ENCODE assay signal across 22 cellular contexts in the genomic region with DNA sequence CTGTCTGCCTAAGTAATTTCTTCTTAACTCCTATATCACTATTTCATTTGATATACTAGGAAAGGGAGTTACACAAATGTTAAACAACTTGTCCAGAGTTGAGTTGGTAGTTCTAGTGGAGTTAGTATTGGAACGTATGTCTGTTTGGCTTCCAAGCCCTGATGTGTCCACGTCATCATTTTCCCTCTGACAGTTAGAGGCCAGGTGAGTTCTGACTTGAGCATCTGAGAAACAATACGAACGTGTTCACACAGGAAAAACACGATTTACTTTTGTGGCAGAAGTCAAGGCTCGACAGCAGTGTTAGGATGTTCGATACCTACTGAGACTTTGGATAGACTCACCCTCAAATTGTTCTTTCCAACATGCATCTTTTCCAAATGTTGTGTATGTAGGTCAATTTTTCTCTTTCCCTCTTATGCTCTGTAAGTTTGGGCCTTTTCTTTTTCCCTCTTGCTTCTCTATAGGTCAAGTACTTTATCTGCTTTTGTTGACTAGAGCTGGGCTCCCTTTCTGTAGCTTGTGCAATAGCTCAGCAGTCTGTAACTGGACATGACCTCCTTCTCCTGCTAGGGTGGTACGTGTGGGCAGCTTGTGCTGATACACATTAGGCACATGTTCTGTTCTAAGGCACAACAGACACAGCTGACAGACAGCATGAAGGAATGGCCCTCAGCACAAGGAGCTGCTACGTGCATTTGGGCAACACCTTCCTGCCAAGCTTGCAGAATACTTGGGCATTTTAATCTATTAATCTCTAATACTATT.
DNase-seq lines count a peak whose midpoint lies in the region; ATAC-seq and TF ChIP-seq lines count a peak whose summit lies in the region.
"Had no signal": no experiment of that assay in that cellular context is flagged by ENCODE, and none has a peak within 500 bp of the region (broad histone marks: within the 10 kb centered on the region; RNA-seq: fewer than 3 reads in every experiment).

No MANE protein-coding gene starts in this region.

- no peak for TF ChIP-seq POLR2A in right lobe of liver (IDR thresholded peaks at IDR 0.05)

- H2AFZ ChIP-seq in hepatocyte, result no peak overlapping the region

- TF ChIP-seq CTCF in cardiac muscle cell (IDR thresholded peaks at IDR 0.05; ENCODE audit: low read depth, low read length), result no peak
- TF ChIP-seq CTCF in epithelial cell of esophagus (IDR thresholded peaks at IDR 0.05; ENCODE audit: insufficient read depth, low read depth, low read length, missing control alignments), result no peak
- TF ChIP-seq CTCF in right lobe of liver (IDR thresholded peaks at IDR 0.05), result no peak
- no peak for TF ChIP-seq CTCF in hepatocyte (IDR thresholded peaks at IDR 0.05; ENCODE audit: poor library complexity)

- no peaks in the 10 kb centered on the region for H3K79me2 ChIP-seq in hepatocyte

- H3K9me3 ChIP-seq in cardiac muscle cell (ENCODE audit: low read depth) (no peaks in the 10 kb centered on the region), right lobe of liver (no peaks in the 10 kb centered on the region), hepatocyte (ENCODE audit: low read depth) (no peaks in the 10 kb centered on the region)
- H3K9me3 ChIP-seq: BE2C, MG63 had no signal

- H3K27me3 ChIP-seq in cardiac muscle cell, result no peaks in the 10 kb centered on the region
- H3K27me3 ChIP-seq in right lobe of liver, result no peaks in the 10 kb centered on the region
- H3K27me3 ChIP-seq in hepatocyte, result no peaks in the 10 kb centered on the region
- H3K27me3 ChIP-seq: BE2C, MG63 had no signal

- H3K4me3 ChIP-seq in cardiac muscle cell, result no peak overlapping the region
- no peak overlapping the region for H3K4me3 ChIP-seq in epithelial cell of esophagus (ENCODE audit: low read length)
- H3K4me3 ChIP-seq in right lobe of liver, result no peak overlapping the region
- no peak overlapping the region for H3K4me3 ChIP-seq in hepatocyte
- H3K4me3 ChIP-seq: MG63 had no signal

- H3K9me2 ChIP-seq in hepatocyte (replicated peaks; ENCODE audit: insufficient read depth), result no peaks in the 10 kb centered on the region

- ATAC-seq in Right ventricle myocardium inferior, result no peak
- ATAC-seq in right lobe of liver, result peak in 3 of 4 donors; percentile 9 to 36 (median 26)

- DNase-seq in cardiac muscle cell (ENCODE audit: low read depth in 1 of 2, low spot score in 1 of 2) (peak; percentile 2 to 33), Right ventricle myocardium inferior (ENCODE audit: missing footprints) (no peak), epithelial cell of esophagus (ENCODE audit: low read depth) (peak; percentile 38), right lobe of liver (no peak), UCSD-AML1 (lab: John Stamatoyannopoulos, UW; ENCODE audit: unreplicated experiment) (no peak), GOT3 (lab: John Stamatoyannopoulos, UW) (no peak), hepatocyte (ENCODE audit: low spot score) (no peak), NOMO-1 treated with dmso at 0.1 percent for 144 hours (lab: John Stamatoyannopoulos, UW; ENCODE audit: unreplicated experiment) (no peak)
- DNase-seq: BE2C, Calu3, DMS79 treated with DMSO at 0.1 percent for 48 hours, H7, KG1, MG63, NCI-H1417, NCI-H1694, NCI-H2029 treated with DMSO at 0.1 percent for 48 hours, NCI-H446 treated with DMSO at 0.1 percent for 48 hours, NCI-H526 treated with DMSO at 0.1 percent for 48 hours, RPMI8226, SHP77 had no signal

- no peaks in the 10 kb centered on the region for H3K36me3 ChIP-seq in cardiac muscle cell
- no peaks in the 10 kb centered on the region for H3K36me3 ChIP-seq in right lobe of liver
- no peaks in the 10 kb centered on the region for H3K36me3 ChIP-seq in hepatocyte (replicated peaks; ENCODE audit: insufficient read depth, low read depth)
- H3K36me3 ChIP-seq: BE2C, MG63 had no signal

- intact Hi-C loops in Right ventricle myocardium inferior (cut with DNase I), result no loop called here
- intact Hi-C loops in right lobe of liver (cut with DNase I), result no loop called here

- H3K27ac ChIP-seq in cardiac muscle cell (no peak overlapping the region), right lobe of liver (no peak overlapping the region), hepatocyte (no peak overlapping the region)
- H3K27ac ChIP-seq: 22Rv1 had no signal

- WGBS in right lobe of liver (ENCODE audit: insufficient coverage, low coverage, low lambda C conversion rate, missing lambda C conversion rate), result 84% methylated on average over 9 of the region's 9 CpGs
- 93% methylated on average over 9 of the region's 9 CpGs for WGBS in hepatocyte (ENCODE audit: low lambda C conversion rate, missing lambda C conversion rate)

- H3K4me1 ChIP-seq in cardiac muscle cell (ENCODE audit: low read depth) (no peaks in the 10 kb centered on the region), right lobe of liver (peaks cover 0 to 45% (median 11%) of the 10 kb centered on the region in 4 donors), hepatocyte (ENCODE audit: insufficient read depth) (no peaks in the 10 kb centered on the region)
- H3K4me1 ChIP-seq: BE2C had no signal

- no peak overlapping the region for H3K4me2 ChIP-seq in hepatocyte

- H4K20me1 ChIP-seq in hepatocyte (ENCODE audit: insufficient read depth, poor library complexity, severe bottlenecking), result no peaks in the 10 kb centered on the region

Comparison
In these comparisons a context has a peak if more than half of its experiments do, and no peak if none do; other contexts are left out.
1. DNase-seq: peak in cardiac muscle cell (2 of 2) and epithelial cell of esophagus (single experiment); none in Right ventricle myocardium inferior (single experiment), right lobe of liver (0 of 3), UCSD-AML1 (single experiment), GOT3 (single experiment), hepatocyte (single experiment) and NOMO-1 treated with dmso at 0.1 percent for 144 hours (single experiment).